Comparison of ENCODE assay signal across 18 cellular contexts in the genomic region with DNA sequence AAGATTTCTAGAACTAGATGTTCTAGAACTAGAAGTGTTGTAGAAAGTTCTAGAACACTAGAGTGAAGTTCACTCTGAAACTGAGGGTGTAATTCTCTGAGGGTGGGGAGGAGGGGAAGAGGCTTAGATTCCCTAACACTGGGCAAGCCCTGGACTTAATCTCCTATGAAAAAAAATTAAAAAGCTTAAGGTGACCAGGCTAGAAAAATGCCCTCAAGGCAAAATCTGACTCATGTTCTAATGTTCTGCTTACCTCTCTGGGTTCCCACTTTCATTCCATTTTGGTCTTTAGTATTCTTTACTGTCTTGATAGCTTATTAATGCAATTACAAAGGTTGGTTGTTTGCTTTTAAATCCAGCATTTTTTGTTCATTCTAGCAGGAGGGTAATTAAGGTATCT.
DNase-seq lines count a peak whose midpoint lies in the region; ATAC-seq, FAIRE-seq and TF ChIP-seq lines count a peak whose summit lies in the region.
"Had no signal": no experiment of that assay in that cellular context is flagged by ENCODE, and none has a peak within 500 bp of the region (broad histone marks: within the 10 kb centered on the region; RNA-seq: fewer than 3 reads in every experiment).

No MANE protein-coding gene starts in this region.

- FAIRE-seq in HepG2 (lab: Jason Lieb, UNC): no peak
- FAIRE-seq: H1, RCC 7860 had no signal

- TF ChIP-seq RAD21 in HepG2 (CRISPR knock-in tag; IDR thresholded peaks at IDR 0.05): no peak

- no peaks in the 10 kb centered on the region for H3K9me2 ChIP-seq in PC-9 (ENCODE audit: insufficient read depth)
- no peaks in the 10 kb centered on the region for H3K9me2 ChIP-seq in hepatocyte (replicated peaks; ENCODE audit: insufficient read depth)

- no peaks in the 10 kb centered on the region for H4K20me1 ChIP-seq in PC-9 (ENCODE audit: insufficient read depth)
- no peaks in the 10 kb centered on the region for H4K20me1 ChIP-seq in HepG2 (ENCODE audit: insufficient read depth, low read length)
- no peaks in the 10 kb centered on the region for H4K20me1 ChIP-seq in hepatocyte (ENCODE audit: insufficient read depth, poor library complexity, severe bottlenecking)

- H3K27ac ChIP-seq in PC-9: peak overlapping the region; percentile 54
- no peak overlapping the region for H3K27ac ChIP-seq in HepG2 (ENCODE audit: extremely low read length, insufficient read depth, low read length)
- H3K27ac ChIP-seq in hepatocyte: no peak overlapping the region
- H3K27ac ChIP-seq: SJCRH30 had no signal

- H3K9ac ChIP-seq in HepG2 (ENCODE audit: insufficient read depth, low read depth, low read length): no peak overlapping the region

- BruUV-seq in PC-9 (replicated peaks; lab: Mats Ljungman, UMichigan) (no TSS peak), HepG2 (replicated peaks; lab: Mats Ljungman, UMichigan) (no TSS peak)

- H3K4me1 ChIP-seq in PC-9 (replicated peaks; ENCODE audit: insufficient read depth): peaks cover 23% of the 10 kb centered on the region
- peaks cover 14% of the 10 kb centered on the region for H3K4me1 ChIP-seq in HepG2 (ENCODE audit: insufficient read depth, low read length)
- no peaks in the 10 kb centered on the region for H3K4me1 ChIP-seq in hepatocyte (ENCODE audit: insufficient read depth)
- H3K4me1 ChIP-seq: SJCRH30 had no signal

- no peak for ATAC-seq in HepG2

- POLR2A ChIA-PET in PC-9 (lab: Charles Lee; ENCODE audit: unreplicated experiment): interaction anchor here (0.6 to 0.7 kb wide), 4 partner anchors 11 to 894 kb away, joined by 3 to 16 read pairs (median 6); no protein-coding TSS in a partner anchor
- POLR2A ChIA-PET in HEK293T (lab: Yijun Ruan, JAX): no interaction called here
- POLR2A ChIA-PET in HepG2 (lab: Yijun Ruan, JAX): interaction anchor here (0.7 kb wide), 1 partner anchor 17 kb away, joined by 3 read pairs; no protein-coding TSS in a partner anchor

- no peak overlapping the region for H3K4me3 ChIP-seq in PC-9
- no peak overlapping the region for H3K4me3 ChIP-seq in fibroblast of villous mesenchyme (ENCODE audit: low read depth, low read length)
- no peak overlapping the region for H3K4me3 ChIP-seq in HepG2 (replicated peaks in 1 of 3; ENCODE audit: insufficient read depth in 1 of 3, low read depth in 2 of 3, low read length in 3 of 3)
- no peak overlapping the region for H3K4me3 ChIP-seq in hepatocyte
- H3K4me3 ChIP-seq: SJCRH30 had no signal

- CTCF ChIA-PET in PC-9 (lab: Charles Lee) (no interaction called here), HEK293T (lab: Yijun Ruan, JAX) (interaction anchor here (0.6 kb wide), 1 partner anchor 23 kb away, joined by 3 read pairs; no protein-coding TSS in a partner anchor), HepG2 (lab: Yijun Ruan, JAX; ENCODE audit: low intra/inter-chr PET ratio, low total read pairs) (no interaction called here)

- in situ Hi-C loops in HepG2 (cut with HindIII; ENCODE audit: extremely low pct_ligation_motif_present, low pct_unique_long_range_greater_than_20kb): no loop called here

- TF ChIP-seq CTCF in PC-9 (conservative IDR thresholded peaks at IDR 0.05) (no peak), fibroblast of villous mesenchyme (IDR thresholded peaks at IDR 0.05; ENCODE audit: insufficient read depth, low read depth, low read length) (no peak), HepG2 (CRISPR knock-in tag; IDR thresholded peaks at IDR 0.05) (no peak), hepatocyte (IDR thresholded peaks at IDR 0.05; ENCODE audit: poor library complexity) (no peak)

- DNase-seq in EH (ENCODE audit: low read depth) (peak; percentile 40), HPDE6-E6E7 (ENCODE audit: extremely low spot score) (peak; percentile 33), PC-9 (peak; percentile 38 to 80), fibroblast of villous mesenchyme (ENCODE audit: low read depth) (peak; percentile 12), HEK293T (ENCODE audit: extremely low spot score) (no peak), HepG2 (ENCODE audit: low spot score) (no peak), hepatocyte (ENCODE audit: low spot score) (no peak)
- DNase-seq: AML-193, Calu3, Karpas-422, MV-4-11, NCI-H1417 treated with DMSO at 0.1 percent for 48 hours, NCI-H2081, NCI-H2227 treated with DMSO at 0.1 percent for 48 hours, NCI-H526 had no signal

- H3K4me2 ChIP-seq in PC-9 (peak overlapping the region; percentile 42), HepG2 (ENCODE audit: low read depth, low read length) (no peak overlapping the region), hepatocyte (no peak overlapping the region)

- no peak for TF ChIP-seq EP300 in HepG2 (IDR thresholded peaks at IDR 0.05; ENCODE audit: low read depth in 2 of 2, low read length in 2 of 2)
- no peak for TF ChIP-seq EP300 in HepG2 (CRISPR knock-in tag; IDR thresholded peaks at IDR 0.05; ENCODE audit: borderline replicate concordance)

- H3K27me3 ChIP-seq in PC-9 (ENCODE audit: insufficient read depth, low read depth) (no peaks in the 10 kb centered on the region), HepG2 (ENCODE audit: control insufficient read depth in 1 of 2, insufficient read depth in 2 of 2, low read length in 2 of 2) (no peaks in the 10 kb centered on the region), hepatocyte (no peaks in the 10 kb centered on the region)
- H3K27me3 ChIP-seq: SJCRH30 had no signal

- no peak overlapping the region for H2AFZ ChIP-seq in PC-9
- H2AFZ ChIP-seq in HepG2 (ENCODE audit: low read length): no peak overlapping the region
- H2AFZ ChIP-seq in hepatocyte: no peak overlapping the region

- H3K36me3 ChIP-seq in PC-9 (ENCODE audit: low read depth) (peaks cover 19% of the 10 kb centered on the region), HepG2 (replicated peaks in 1 of 2; ENCODE audit: control insufficient read depth in 1 of 2, insufficient read depth in 2 of 2, low read length in 2 of 2) (peaks cover 0 to 3% of the 10 kb centered on the region in 2 experiments; a peak in 1 of 5 replicates), hepatocyte (replicated peaks; ENCODE audit: insufficient read depth, low read depth) (no peaks in the 10 kb centered on the region)

- H3K9me3 ChIP-seq in PC-9 (ENCODE audit: insufficient read depth, low read depth) (no peaks in the 10 kb centered on the region), HepG2 (ENCODE audit: low read length) (no peaks in the 10 kb centered on the region), hepatocyte (ENCODE audit: low read depth) (no peaks in the 10 kb centered on the region)
- H3K9me3 ChIP-seq: SJCRH30 had no signal

- intact Hi-C loops in PC-9 (cut with micrococcal nuclease; ENCODE audit: unreplicated experiment) (loop anchor here (5.0 kb wide), 1 partner anchor 273 kb away; no protein-coding TSS in a partner anchor), HepG2 (cut with micrococcal nuclease; ENCODE audit: unreplicated experiment) (no loop called here)

- no peak for TF ChIP-seq POLR2A in HepG2 (IDR thresholded peaks at IDR 0.05; ENCODE audit: insufficient read depth in 1 of 2, low read depth in 2 of 2, low read length in 2 of 2)

- H3F3A ChIP-seq in PC-9 (ENCODE audit: insufficient read depth, low read depth): peaks cover 12% of the 10 kb centered on the region

- 0 out of 2 replicates have a peak, but pooled peaks cover 7% of the 10 kb centered on the region for H3K79me2 ChIP-seq in PC-9 (ENCODE audit: low read depth)
- H3K79me2 ChIP-seq in HepG2 (ENCODE audit: insufficient read depth, low read length): no peaks in the 10 kb centered on the region
- no peaks in the 10 kb centered on the region for H3K79me2 ChIP-seq in hepatocyte

TF ChIP-seq in HEK293T, 16 proteins besides CTCF, POLR2A, EP300 and RAD21:
- TF ChIP-seq ZNF384 (IDR thresholded peaks at IDR 0.05): no peak
- no peak for TF ChIP-seq ARNT (IDR thresholded peaks at IDR 0.05)
- TF ChIP-seq SP1 (IDR thresholded peaks at IDR 0.05): no peak
- TF ChIP-seq FOXA1 (IDR thresholded peaks at IDR 0.05): no peak
- no peak for TF ChIP-seq ELF4 (IDR thresholded peaks at IDR 0.05)
- TF ChIP-seq NFRKB (IDR thresholded peaks at IDR 0.05): no peak
- TF ChIP-seq SUZ12 (IDR thresholded peaks at IDR 0.05): no peak
- no peak for TF ChIP-seq HDGF (IDR thresholded peaks at IDR 0.05; ENCODE audit: borderline replicate concordance)
- TF ChIP-seq FOXM1 (IDR thresholded peaks at IDR 0.05; ENCODE audit: borderline replicate concordance): no peak

TF ChIP-seq in HepG2, 621 proteins besides CTCF, POLR2A, EP300 and RAD21 (continues in another document):
- no peak for TF ChIP-seq ZNF607 (CRISPR knock-in tag; IDR thresholded peaks at IDR 0.05; ENCODE audit: borderline replicate concordance)
- TF ChIP-seq, protein P1, sequence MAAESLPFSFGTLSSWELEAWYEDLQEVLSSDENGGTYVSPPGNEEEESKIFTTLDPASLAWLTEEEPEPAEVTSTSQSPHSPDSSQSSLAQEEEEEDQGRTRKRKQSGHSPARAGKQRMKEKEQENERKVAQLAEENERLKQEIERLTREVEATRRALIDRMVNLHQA (CRISPR knock-in tag; IDR thresholded peaks at IDR 0.05): no peak
- no peak for TF ChIP-seq ZNF564 (CRISPR knock-in tag; IDR thresholded peaks at IDR 0.05)
- no peak for TF ChIP-seq ZBTB20 (CRISPR knock-in tag; IDR thresholded peaks at IDR 0.05; ENCODE audit: borderline replicate concordance, low read depth)
- no peak for TF ChIP-seq HIVEP1 (CRISPR knock-in tag; IDR thresholded peaks at IDR 0.05)
- no peak for TF ChIP-seq ZNF570 (CRISPR knock-in tag; IDR thresholded peaks at IDR 0.05; ENCODE audit: borderline replicate concordance)
- TF ChIP-seq, protein P2, sequence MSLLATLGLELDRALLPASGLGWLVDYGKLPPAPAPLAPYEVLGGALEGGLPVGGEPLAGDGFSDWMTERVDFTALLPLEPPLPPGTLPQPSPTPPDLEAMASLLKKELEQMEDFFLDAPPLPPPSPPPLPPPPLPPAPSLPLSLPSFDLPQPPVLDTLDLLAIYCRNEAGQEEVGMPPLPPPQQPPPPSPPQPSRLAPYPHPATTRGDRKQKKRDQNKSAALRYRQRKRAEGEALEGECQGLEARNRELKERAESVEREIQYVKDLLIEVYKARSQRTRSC (CRISPR knock-in tag; IDR thresholded peaks at IDR 0.05; ENCODE audit: low read depth): no peak
- TF ChIP-seq ZNF230 (CRISPR knock-in tag; IDR thresholded peaks at IDR 0.05): no peak
- TF ChIP-seq, protein P3, sequence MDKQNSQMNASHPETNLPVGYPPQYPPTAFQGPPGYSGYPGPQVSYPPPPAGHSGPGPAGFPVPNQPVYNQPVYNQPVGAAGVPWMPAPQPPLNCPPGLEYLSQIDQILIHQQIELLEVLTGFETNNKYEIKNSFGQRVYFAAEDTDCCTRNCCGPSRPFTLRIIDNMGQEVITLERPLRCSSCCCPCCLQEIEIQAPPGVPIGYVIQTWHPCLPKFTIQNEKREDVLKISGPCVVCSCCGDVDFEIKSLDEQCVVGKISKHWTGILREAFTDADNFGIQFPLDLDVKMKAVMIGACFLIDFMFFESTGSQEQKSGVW (CRISPR knock-in tag; IDR thresholded peaks at IDR 0.05; ENCODE audit: borderline replicate concordance): no peak
- no peak for TF ChIP-seq NONO (IDR thresholded peaks at IDR 0.05)
- no peak for TF ChIP-seq NONO (CRISPR knock-in tag; conservative IDR thresholded peaks at IDR 0.05)

Comparison
In these comparisons a context has a peak if more than half of its experiments do, and no peak if none do; other contexts are left out.
1. DNase-seq: peak in EH (single experiment), HPDE6-E6E7 (single experiment), PC-9 (2 of 2) and fibroblast of villous mesenchyme (single experiment); none in HEK293T (single experiment), HepG2 (single experiment) and hepatocyte (single experiment).